ENCODE assay signal across 8 cellular contexts in genomic region chr16:67841816-67842508, GRCh38. TPM values are rescaled to one million over a fixed set of nuclear protein-coding genes. Genes with fewer than 3 reads are reported as not detected.
DNase-seq lines count a peak whose midpoint lies in the region; ATAC-seq and TF ChIP-seq lines count a peak whose summit lies in the region.

THAP11 (plus strand) TSS chr16:67842320; CDS start chr16:67842555, 235 bp downstream.

- peaks cover 37% of the 10 kb centered on the region for H3K79me2 ChIP-seq in Loucy (ENCODE audit: insufficient read depth, low read length)

- H3K36me3 ChIP-seq in H7 (replicated peaks; ENCODE audit: control insufficient read depth, insufficient read depth, low read length): no peaks in the 10 kb centered on the region; the same call in 1 of the 2 replicates
- no peaks in the 10 kb centered on the region for H3K36me3 ChIP-seq in Loucy (ENCODE audit: insufficient read depth, low read length)
- peaks cover 9% of the 10 kb centered on the region for H3K36me3 ChIP-seq in RWPE2 (ENCODE audit: low read depth)

- peak within 1 kb of the TSS; percentile 95 to 97 (median 96) for H3K4me3 Mint-ChIP-seq in nephron

- no peaks in the 10 kb centered on the region for H3K9me3 ChIP-seq in Loucy (ENCODE audit: insufficient read depth, low read depth, low read length)
- no peaks in the 10 kb centered on the region for H3K9me3 ChIP-seq in RWPE2 (ENCODE audit: severe bottlenecking)

- peak within 1 kb of the TSS; percentile 79 for H3K9ac ChIP-seq in Loucy (ENCODE audit: low read depth, low read length, poor library complexity, severe bottlenecking)

- DNase-seq in G401 (ENCODE audit: low spot score): peak; percentile 94
- DNase-seq in H7: peak; percentile 97
- DNase-seq in RWPE2 (ENCODE audit: low spot score): peak; percentile 93
- DNase-seq in activated T-helper 9 cell treated with anti-CD3 and anti-CD28 coated beads, Interleukin-2, amount 50 U/mL, for 16 hours (ENCODE audit: low read depth): peak; percentile 89
- peak; percentile 96 for DNase-seq in fibroblast of pulmonary artery (ENCODE audit: low read depth)
- DNase-seq in stimulated activated naive CD8-positive, alpha-beta T cell treated with anti-CD3 and anti-CD28 coated beads, Interleukin-15, Interleukin-2, amounts not matched to agents 100 U/mL and 50 U/mL, for 24 hours: peak; percentile 95

- peak within 1 kb of the TSS; percentile 88 for H3K4me2 ChIP-seq in Loucy (ENCODE audit: low read depth, low read length, poor library complexity, severe bottlenecking)

- in situ Hi-C loops in G401 (cut with HindIII; ENCODE audit: low sequenced_read_pairs): no loop called here

- H3K4me1 ChIP-seq in Loucy (ENCODE audit: insufficient read depth, low read length, poor library complexity, severe bottlenecking): peaks cover 32% of the 10 kb centered on the region
- H3K4me1 ChIP-seq in RWPE2 (ENCODE audit: insufficient read depth, poor library complexity, severe bottlenecking): peaks cover 11% of the 10 kb centered on the region

- H2AFZ ChIP-seq in Loucy (ENCODE audit: low read length): peak within 1 kb of the TSS; percentile 99

- H3K9me2 ChIP-seq in Loucy (replicated peaks; ENCODE audit: low read depth, low read length): no peaks in the 10 kb centered on the region

- H3K4me1 Mint-ChIP-seq in nephron: peaks cover 40% of the 10 kb centered on the region

- H3K4me3 ChIP-seq in H7 (ENCODE audit: insufficient read depth, low read depth, low read length) (peak within 1 kb of the TSS; percentile 90), Loucy (ENCODE audit: low read length, poor library complexity, severe bottlenecking) (peak within 1 kb of the TSS; percentile 80), RWPE2 (ENCODE audit: severe bottlenecking) (peak within 1 kb of the TSS; percentile 99), fibroblast of pulmonary artery (replicated peaks; ENCODE audit: low read depth, low read length) (peak within 1 kb of the TSS; percentile 95)

- H3K27me3 ChIP-seq in H7 (ENCODE audit: control insufficient read depth, insufficient read depth, low read length) (no peaks in the 10 kb centered on the region), Loucy (ENCODE audit: insufficient read depth, low read length, poor library complexity, severe bottlenecking) (no peaks in the 10 kb centered on the region), RWPE2 (ENCODE audit: insufficient read depth, poor library complexity, severe bottlenecking) (no peaks in the 10 kb centered on the region)

- H4K20me1 ChIP-seq in Loucy (ENCODE audit: insufficient read depth, low read length, poor library complexity, severe bottlenecking): peaks cover 13% of the 10 kb centered on the region

- H3K27me3 Mint-ChIP-seq in nephron (ENCODE audit: low read depth): peaks cover 4% of the 10 kb centered on the region

- peak; percentile 46 for ATAC-seq in RWPE2 (ENCODE audit: low read depth)
- ATAC-seq in stimulated activated naive CD8-positive, alpha-beta T cell treated with anti-CD3 and anti-CD28 coated beads, Interleukin-15, Interleukin-2, amounts not matched to agents 100 U/mL and 50 U/mL, for 24 hours: peak; percentile 59

- no peaks in the 10 kb centered on the region for H3K36me3 Mint-ChIP-seq in nephron (ENCODE audit: low read depth)

- peak within 1 kb of the TSS; percentile 74 for H3K27ac ChIP-seq in RWPE2 (ENCODE audit: poor library complexity, severe bottlenecking)

- H3K9me3 Mint-ChIP-seq in nephron: no peaks in the 10 kb centered on the region

- TF ChIP-seq CTCF in Loucy (conservative IDR thresholded peaks at IDR 0.05; ENCODE audit: low read length): peak; percentile 67
- TF ChIP-seq CTCF in RWPE2 (IDR thresholded peaks at IDR 0.05; ENCODE audit: poor library complexity, severe bottlenecking): peak; percentile 91
- TF ChIP-seq CTCF in fibroblast of pulmonary artery (IDR thresholded peaks at IDR 0.05; ENCODE audit: low read length, missing control alignments): peak; percentile 80
- peak; percentile 86 to 90 (median 88) for TF ChIP-seq CTCF in nephron (IDR thresholded peaks at IDR 0.05; ENCODE audit: unreplicated experiment in 3 of 3)

- peak within 1 kb of the TSS; percentile 99 to 100 (median 100) for H3K27ac Mint-ChIP-seq in nephron

- H3F3A ChIP-seq in Loucy (ENCODE audit: low read depth): no peaks in the 10 kb centered on the region

RNA-seq across cellular contexts. Expression of gene THAP11, which starts in this region (rescaled TPM):
- 38.6 and 50.8 TPM in 2 replicates for total RNA-seq in G401 (2014; rRNA removed; shearing (Covaris generic))
- 57.6 and 67.0 TPM in 2 replicates for total RNA-seq in H7 (2014; rRNA removed; shearing (Covaris generic))

Comparison
In these comparisons a context has a peak if more than half of its experiments do, and no peak if none do; other contexts are left out.
1. Peak in every context shown above with its lines: DNase-seq, ATAC-seq, H3K4me3 ChIP-seq and H3K27ac ChIP-seq.